ENCODE assay signal across 18 cellular contexts in the genomic region with DNA sequence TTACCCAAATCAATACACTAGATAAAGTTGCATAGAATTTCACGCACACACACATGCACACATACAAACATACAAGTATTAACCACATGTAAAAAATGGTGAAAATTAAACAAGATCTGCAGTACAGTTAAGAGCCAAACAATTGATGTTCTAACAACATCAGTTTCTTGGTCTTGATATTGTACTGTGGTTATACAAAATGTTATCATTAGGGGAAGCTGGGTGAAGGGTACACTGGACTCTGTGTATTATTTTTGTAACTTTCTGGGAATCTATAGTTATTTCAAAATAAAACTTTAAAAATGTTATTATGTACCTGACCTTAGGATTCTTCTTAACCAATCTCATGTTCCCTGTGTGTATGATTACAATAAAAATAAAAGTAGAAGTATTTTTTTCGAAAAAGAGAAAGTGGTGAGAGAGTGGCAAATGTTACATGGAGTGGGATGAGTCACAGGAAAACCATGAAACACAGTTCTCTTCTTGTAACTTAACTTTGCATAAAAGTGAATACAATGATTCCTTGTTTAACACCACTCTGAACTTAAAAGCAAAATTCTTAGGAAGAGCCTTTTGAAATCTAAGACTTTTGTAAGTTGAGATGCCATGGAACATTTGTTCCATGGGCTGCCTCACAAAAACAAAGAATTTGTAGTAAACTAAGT.
DNase-seq lines count a peak whose midpoint lies in the region; ATAC-seq and TF ChIP-seq lines count a peak whose summit lies in the region.
"Had no signal": no experiment of that assay in that cellular context is flagged by ENCODE, and none has a peak within 500 bp of the region (broad histone marks: within the 10 kb centered on the region; RNA-seq: fewer than 3 reads in every experiment).

No MANE protein-coding gene starts in this region.

- POLR2A ChIA-PET in activated CD8-positive, alpha-beta T cell treated with anti-CD3 and anti-CD28 coated beads for 36 hours (lab: Charles Lee): interaction anchor here (1.5 kb wide), 1 partner anchor 12 kb away, joined by 5 read pairs; no protein-coding TSS in a partner anchor
- POLR2A ChIA-PET in activated CD8-positive, alpha-beta T cell treated with anti-CD3 and anti-CD28 coated beads, Interleukin-2, amount 10 ng/mL, durations not matched to agents 7 days and 5 days (lab: Charles Lee): no interaction called here

- no peaks in the 10 kb centered on the region for H3K9me3 ChIP-seq in SJSA1 (replicated peaks)
- H3K9me3 ChIP-seq: mucosa of descending colon, right lobe of liver, upper lobe of right lung had no signal

- no peak overlapping the region for H3K4me3 ChIP-seq in SJSA1
- H3K4me3 ChIP-seq: mucosa of descending colon, right lobe of liver, upper lobe of right lung had no signal

- peak; percentile 49 for ATAC-seq in activated CD8-positive, alpha-beta T cell treated with anti-CD3 and anti-CD28 coated beads for 36 hours
- no peak for ATAC-seq in activated CD8-positive, alpha-beta T cell treated with anti-CD3 and anti-CD28 coated beads, Interleukin-2, amount 10 ng/mL, durations not matched to agents 7 days and 5 days
- ATAC-seq: mucosa of descending colon, right lobe of liver, upper lobe of right lung had no signal

- peaks cover 50% of the 10 kb centered on the region for H3K4me1 ChIP-seq in SJSA1 (replicated peaks)
- H3K4me1 ChIP-seq: right lobe of liver, upper lobe of right lung had no signal

- CTCF ChIA-PET in activated CD8-positive, alpha-beta T cell treated with anti-CD3 and anti-CD28 coated beads for 36 hours (lab: Charles Lee): interaction anchor here (1.0 to 1.2 kb wide), 2 partner anchors 9 to 10 kb away, joined by 3 to 4 read pairs; no protein-coding TSS in a partner anchor
- CTCF ChIA-PET in activated CD8-positive, alpha-beta T cell treated with anti-CD3 and anti-CD28 coated beads, Interleukin-2, amount 10 ng/mL, durations not matched to agents 7 days and 5 days (lab: Charles Lee): no interaction called here

- H3K36me3 Mint-ChIP-seq in activated CD8-positive, alpha-beta T cell treated with anti-CD3 and anti-CD28 coated beads for 36 hours (ENCODE audit: low read depth): peaks cover 5% of the 10 kb centered on the region
- H3K36me3 Mint-ChIP-seq in activated CD8-positive, alpha-beta T cell treated with anti-CD3 and anti-CD28 coated beads, Interleukin-2, amount 10 ng/mL, durations not matched to agents 7 days and 5 days (ENCODE audit: low read depth): peaks cover 4% of the 10 kb centered on the region

- H3K27me3 ChIP-seq in SJSA1 (replicated peaks): no peaks in the 10 kb centered on the region
- H3K27me3 ChIP-seq: right lobe of liver, upper lobe of right lung had no signal

- H3K4me1 Mint-ChIP-seq in activated CD8-positive, alpha-beta T cell treated with anti-CD3 and anti-CD28 coated beads for 36 hours (ENCODE audit: low read depth): peaks cover 43% of the 10 kb centered on the region
- H3K4me1 Mint-ChIP-seq in activated CD8-positive, alpha-beta T cell treated with anti-CD3 and anti-CD28 coated beads, Interleukin-2, amount 10 ng/mL, durations not matched to agents 7 days and 5 days (ENCODE audit: low read depth): peaks cover 2% of the 10 kb centered on the region
- H3K4me1 Mint-ChIP-seq: IgD-negative memory B cell had no signal

- H3K27ac Mint-ChIP-seq in activated CD8-positive, alpha-beta T cell treated with anti-CD3 and anti-CD28 coated beads for 36 hours: peak overlapping the region; percentile 81
- no peak overlapping the region for H3K27ac Mint-ChIP-seq in activated CD8-positive, alpha-beta T cell treated with anti-CD3 and anti-CD28 coated beads, Interleukin-2, amount 10 ng/mL, durations not matched to agents 7 days and 5 days
- H3K27ac Mint-ChIP-seq: activated naive CD8-positive, alpha-beta T cell treated with anti-CD3 and anti-CD28 coated beads, Interleukin-2, amount 10 ng/mL, durations not matched to agents 7 days and 5 days; IgD-negative memory B cell had no signal

- no peaks in the 10 kb centered on the region for H3K36me3 ChIP-seq in SJSA1
- H3K36me3 ChIP-seq: right lobe of liver, upper lobe of right lung had no signal

- peak overlapping the region; percentile 47 for H3K27ac ChIP-seq in SJSA1
- H3K27ac ChIP-seq: right lobe of liver, upper lobe of right lung had no signal

- intact Hi-C loops in activated CD8-positive, alpha-beta T cell treated with anti-CD3 and anti-CD28 coated beads for 36 hours (cut with micrococcal nuclease): no loop called here
- intact Hi-C loops in posterior cingulate gyrus (cut with DNase I): loop anchor here (10.0 kb wide), 1 partner anchor 64 kb away; no protein-coding TSS in a partner anchor

- DNase-seq in activated CD8-positive, alpha-beta T cell treated with anti-CD3 and anti-CD28 coated beads for 36 hours: no peak
- no peak for DNase-seq in activated CD8-positive, alpha-beta T cell treated with anti-CD3 and anti-CD28 coated beads, Interleukin-2, amount 10 ng/mL, durations not matched to agents 7 days and 5 days
- DNase-seq in SJSA1 (ENCODE audit: low read depth in 1 of 2, low spot score in 2 of 2): peak in 1 of 2 experiments; percentile 64
- peak; percentile 24 for DNase-seq in fibroblast of gingiva (ENCODE audit: low read depth)
- DNase-seq in smooth muscle cell of the brain vasculature (ENCODE audit: low read depth, low spot score): peak; percentile 53
- no peak for DNase-seq in NK-92 (lab: John Stamatoyannopoulos, UW; ENCODE audit: unreplicated experiment)
- no peak for DNase-seq in posterior cingulate gyrus
- DNase-seq in T-helper 9 cell: no peak
- DNase-seq: activated CD4-positive, CD25-positive, alpha-beta regulatory T cell treated with anti-CD3 and anti-CD28 coated beads, Interleukin-2, amount 50 U/mL, for 72 hours; activated naive CD8-positive, alpha-beta T cell treated with anti-CD3 and anti-CD28 coated beads, Interleukin-2, amount 10 ng/mL, durations not matched to agents 7 days and 5 days; effector CD4-positive, alpha-beta T cell; mucosa of descending colon; NCI-H187; NCI-H82; right lobe of liver; SW 1271; upper lobe of right lung had no signal

- H3K9me3 Mint-ChIP-seq in activated CD8-positive, alpha-beta T cell treated with anti-CD3 and anti-CD28 coated beads for 36 hours: peaks cover 5% of the 10 kb centered on the region
- peaks cover 12% of the 10 kb centered on the region for H3K9me3 Mint-ChIP-seq in activated CD8-positive, alpha-beta T cell treated with anti-CD3 and anti-CD28 coated beads, Interleukin-2, amount 10 ng/mL, durations not matched to agents 7 days and 5 days (ENCODE audit: insufficient read depth)

- H3K4me3 Mint-ChIP-seq in activated CD8-positive, alpha-beta T cell treated with anti-CD3 and anti-CD28 coated beads for 36 hours: no peak overlapping the region
- H3K4me3 Mint-ChIP-seq in activated CD8-positive, alpha-beta T cell treated with anti-CD3 and anti-CD28 coated beads, Interleukin-2, amount 10 ng/mL, durations not matched to agents 7 days and 5 days: no peak overlapping the region
- H3K4me3 Mint-ChIP-seq: activated naive CD8-positive, alpha-beta T cell treated with anti-CD3 and anti-CD28 coated beads, Interleukin-2, amount 10 ng/mL, durations not matched to agents 7 days and 5 days; IgD-negative memory B cell had no signal

- TF ChIP-seq CTCF in activated CD8-positive, alpha-beta T cell treated with anti-CD3 and anti-CD28 coated beads for 36 hours (IDR thresholded peaks at IDR 0.05): no peak

- H3K27me3 Mint-ChIP-seq in activated CD8-positive, alpha-beta T cell treated with anti-CD3 and anti-CD28 coated beads for 36 hours: no peaks in the 10 kb centered on the region
- H3K27me3 Mint-ChIP-seq in activated CD8-positive, alpha-beta T cell treated with anti-CD3 and anti-CD28 coated beads, Interleukin-2, amount 10 ng/mL, durations not matched to agents 7 days and 5 days (ENCODE audit: low read depth): peaks cover 4% of the 10 kb centered on the region

Comparison
In these comparisons a context has a peak if more than half of its experiments do, and no peak if none do; other contexts are left out.
1. DNase-seq: peak in fibroblast of gingiva (single experiment) and smooth muscle cell of the brain vasculature (single experiment); none in activated CD8-positive, alpha-beta T cell treated with anti-CD3 and anti-CD28 coated beads for 36 hours (single experiment), activated CD8-positive, alpha-beta T cell treated with anti-CD3 and anti-CD28 coated beads, Interleukin-2, amount 10 ng/mL, durations not matched to agents 7 days and 5 days (single experiment), NK-92 (single experiment), posterior cingulate gyrus (0 of 10) and T-helper 9 cell (single experiment).